In genomic region chr12:89514751-89515150, GRCh38 we compare ENCODE assay signal across 11 cellular contexts. TPM values are rescaled to one million over a fixed set of nuclear protein-coding genes. Genes with fewer than 3 reads are reported as not detected.
A peak's percentile ranks its signal among the peaks of the same experiment; 100 is the strongest.
DNase-seq lines count a peak whose midpoint lies in the region; ATAC-seq, FAIRE-seq and TF ChIP-seq lines count a peak whose summit lies in the region.
"Had no signal": no experiment of that assay in that cellular context is flagged by ENCODE, and none has a peak within 500 bp of the region (broad histone marks: within the 10 kb centered on the region; RNA-seq: fewer than 3 reads in every experiment).

No MANE protein-coding gene starts in this region.

- H3K4me1 ChIP-seq in MM.1S (ENCODE audit: low read length) = peaks cover 8% of the 10 kb centered on the region
- H3K4me1 ChIP-seq: lower lobe of right lung had no signal

- no peak overlapping the region for H3K4me2 ChIP-seq in MM.1S (ENCODE audit: low read depth, low read length)

- H3K36me3 ChIP-seq in MM.1S (replicated peaks; ENCODE audit: insufficient read depth, low read length) = no peaks in the 10 kb centered on the region
- H3K36me3 ChIP-seq: lower lobe of right lung had no signal

- no peaks in the 10 kb centered on the region for H3K27me3 ChIP-seq in MM.1S (replicated peaks; ENCODE audit: insufficient read depth, low read length)

- no peaks in the 10 kb centered on the region for H3F3A ChIP-seq in MM.1S (ENCODE audit: insufficient read depth, low read length)

- no peaks in the 10 kb centered on the region for H4K20me1 ChIP-seq in MM.1S (ENCODE audit: insufficient read depth, low read length)

- H3K9ac ChIP-seq in MM.1S (ENCODE audit: low read length) = no peak overlapping the region

- FAIRE-seq in GM12891 (lab: Jason Lieb, UNC) = peak; percentile 26

- no peak overlapping the region for H3K4me3 ChIP-seq in MM.1S (ENCODE audit: low read length)
- H3K4me3 ChIP-seq: lower lobe of right lung had no signal

- no peak for TF ChIP-seq POLR2A in GM12891 (IDR thresholded peaks at IDR 0.05; ENCODE audit: low read depth, low read length)

- ATAC-seq in GM19438 (IDR thresholded peaks at IDR 0.05; ENCODE audit: low read depth, unreplicated experiment) (peak; percentile 57), HG02938 (IDR thresholded peaks at IDR 0.05; ENCODE audit: unreplicated experiment) (peak; percentile 76)
- ATAC-seq: lower lobe of right lung had no signal

- no peak overlapping the region for H2AFZ ChIP-seq in MM.1S (ENCODE audit: low read length)

- TF ChIP-seq CTCF in MM.1S (IDR thresholded peaks at IDR 0.05; ENCODE audit: low read length) = no peak

- no peak overlapping the region for H3K27ac ChIP-seq in MM.1S (ENCODE audit: low read length)
- H3K27ac ChIP-seq: lower lobe of right lung had no signal

- no peaks in the 10 kb centered on the region for H3K9me3 ChIP-seq in MM.1S (replicated peaks; ENCODE audit: insufficient read depth, low read length)
- H3K9me3 ChIP-seq: lower lobe of right lung had no signal

- DNase-seq in GM12891 (ENCODE audit: insufficient read length, low spot score) (no peak), MM.1S (peak; percentile 23), GM19238 (ENCODE audit: insufficient read length, low spot score) (no peak), NCI-H526 treated with DMSO at 0.1 percent for 48 hours (lab: John Stamatoyannopoulos, UW) (no peak), T-helper 9 cell (no peak)
- DNase-seq in stimulated activated naive CD4-positive, alpha-beta T cell treated with Interleukin-2 at 50 U/mL for 16 hours (lab: John Stamatoyannopoulos, UW) = no peak
- DNase-seq: activated T-cell treated with anti-CD3 and anti-CD28 coated beads for 4 hours, lower lobe of right lung, NCI-H2171 treated with DMSO at 0.1 percent for 48 hours had no signal

- peaks cover 57% of the 10 kb centered on the region for H3K79me2 ChIP-seq in MM.1S (ENCODE audit: low read length)

- H3K9me2 ChIP-seq in MM.1S (replicated peaks; ENCODE audit: insufficient read depth, low read length) = no peaks in the 10 kb centered on the region

TF ChIP-seq in GM12891, 5 proteins besides CTCF, POLR2A, EP300 and RAD21:
- TF ChIP-seq PAX5 (IDR thresholded peaks at IDR 0.05; ENCODE audit: insufficient read depth, low read length, severe bottlenecking) (no peak), SPI1 (IDR thresholded peaks at IDR 0.05; ENCODE audit: low read depth, low read length) (peak; percentile 39; the same call in 1 of the 2 replicates)

RNA-seq across cellular contexts. Expression of gene GALNT4, which starts 9.8 kb away (rescaled TPM):
- 0.78 TPM for polyA plus RNA-seq in GM12891 (2012; ENCODE audit: low read depth, missing spikeins)

RNA-seq across cellular contexts. Expression of gene POC1B, which starts 11.1 kb away (rescaled TPM):
- polyA plus RNA-seq in GM12891 (2012; ENCODE audit: low read depth, missing spikeins) = 6.2 TPM
